ENCODE assay signal across 15 cellular contexts in the genomic region with DNA sequence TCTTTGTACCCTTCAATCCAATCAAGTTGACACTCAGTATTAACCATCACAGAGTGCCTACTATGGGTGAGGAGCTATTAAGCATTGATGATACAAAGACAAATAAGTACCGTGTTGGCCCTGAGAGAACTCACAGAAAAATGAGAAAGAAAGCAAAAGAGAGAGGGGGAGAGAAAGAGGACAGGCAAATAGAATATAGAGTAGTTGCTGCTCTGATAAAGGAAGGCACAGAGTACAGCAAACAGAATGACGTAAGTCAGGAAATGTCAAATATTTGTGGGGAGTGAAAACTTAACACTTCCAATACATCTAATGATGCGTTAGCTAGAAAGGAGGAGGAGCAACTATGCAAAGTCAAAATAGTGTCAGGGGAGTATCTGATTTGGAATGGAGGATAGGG.
"Had no signal": no experiment of that assay in that cellular context is flagged by ENCODE, and none has a peak within 500 bp of the region (broad histone marks: within the 10 kb centered on the region; RNA-seq: fewer than 3 reads in every experiment).

No MANE protein-coding gene starts in this region.

- H3K36me3 Mint-ChIP-seq: brain; stimulated activated memory B cell treated with anti-CD40 and anti-IgM and Interleukin-4, amounts not matched to agents 10 μg/mL and 1 μg/mL and 100 μg/mL, for 72 hours had no signal

- H3K27me3 Mint-ChIP-seq: activated CD4-positive, alpha-beta T cell treated with anti-CD3 and anti-CD28 coated beads, Interleukin-2, amount 10 ng/mL, durations not matched to agents 24 days and 14 days; brain; stimulated activated memory B cell treated with anti-CD40 and anti-IgM and Interleukin-4, amounts not matched to agents 10 μg/mL and 1 μg/mL and 100 μg/mL, for 72 hours had no signal

- H3K36me3 ChIP-seq: colonic mucosa, lower lobe of right lung, sigmoid colon, thyroid gland had no signal

- H3K27me3 ChIP-seq: colonic mucosa, sigmoid colon, thyroid gland had no signal

- H3K4me3 ChIP-seq: colonic mucosa, lower lobe of right lung, sigmoid colon, thyroid gland had no signal

- H3K27ac ChIP-seq: colonic mucosa, lower lobe of right lung, sigmoid colon, thyroid gland had no signal

- H3K9me3 Mint-ChIP-seq: activated B cell treated with CpG ODN at 0.5 μM for 24 hours; brain; nephron progenitor cell; stimulated activated memory B cell treated with anti-CD40 and anti-IgM and Interleukin-4, amounts not matched to agents 10 μg/mL and 1 μg/mL and 100 μg/mL, for 72 hours had no signal

- H3K4me3 Mint-ChIP-seq: activated B cell treated with CpG ODN at 0.5 μM for 24 hours; activated CD4-positive, alpha-beta T cell treated with anti-CD3 and anti-CD28 coated beads, Interleukin-2, amount 10 ng/mL, durations not matched to agents 24 days and 14 days; brain; nephron progenitor cell; stimulated activated memory B cell treated with anti-CD40 and anti-IgM and Interleukin-4, amounts not matched to agents 10 μg/mL and 1 μg/mL and 100 μg/mL, for 72 hours had no signal

- ATAC-seq: lower lobe of right lung; stimulated activated memory B cell treated with anti-CD40 and anti-IgM and Interleukin-4, amounts not matched to agents 10 μg/mL and 1 μg/mL and 100 μg/mL, for 72 hours had no signal

- H3K4me1 Mint-ChIP-seq: brain; nephron progenitor cell; stimulated activated memory B cell treated with anti-CD40 and anti-IgM and Interleukin-4, amounts not matched to agents 10 μg/mL and 1 μg/mL and 100 μg/mL, for 72 hours had no signal

- H3K27ac Mint-ChIP-seq: activated B cell treated with CpG ODN at 0.5 μM for 24 hours; activated CD4-positive, alpha-beta T cell treated with anti-CD3 and anti-CD28 coated beads, Interleukin-2, amount 10 ng/mL, durations not matched to agents 24 days and 14 days; brain; nephron progenitor cell; stimulated activated memory B cell treated with anti-CD40 and anti-IgM and Interleukin-4, amounts not matched to agents 10 μg/mL and 1 μg/mL and 100 μg/mL, for 72 hours had no signal

- H3K9me3 ChIP-seq: colonic mucosa, lower lobe of right lung, sigmoid colon, thyroid gland had no signal

- DNase-seq: activated B cell treated with CpG ODN at 0.5 μM for 24 hours; activated CD4-positive, alpha-beta T cell treated with anti-CD3 and anti-CD28 coated beads, Interleukin-2, amount 10 ng/mL, durations not matched to agents 24 days and 14 days; activated CD8-positive, alpha-beta memory T cell treated with anti-CD3 and anti-CD28 coated beads for 24 hours; anterior cingulate cortex; caudate nucleus; colonic mucosa; hypothalamus; lower lobe of right lung; nephron progenitor cell; nucleus accumbens; sigmoid colon; stimulated activated CD4-positive, alpha-beta T cell treated with anti-CD3 and anti-CD28 coated beads, Interleukin-4, amount 100 ng/mL, for 24 hours; thyroid gland had no signal

- H3K4me1 ChIP-seq: colonic mucosa, lower lobe of right lung, sigmoid colon, thyroid gland had no signal
